ENCODE assay signal across 8 cellular contexts in genomic region chr19:47778954-47779351, GRCh38. TPM values are rescaled to one million over a fixed set of nuclear protein-coding genes. Genes with fewer than 3 reads are reported as not detected.
A peak's percentile ranks its signal among the peaks of the same experiment; 100 is the strongest.
DNase-seq lines count a peak whose midpoint lies in the region; ATAC-seq, FAIRE-seq and TF ChIP-seq lines count a peak whose summit lies in the region.

No MANE protein-coding gene starts in this region.

- H4K20me1 ChIP-seq in DND-41 (ENCODE audit: insufficient read depth, low read length), result peaks cover 7% of the 10 kb centered on the region

- no peaks in the 10 kb centered on the region for H3K27me3 Mint-ChIP-seq in stimulated activated naive CD8-positive, alpha-beta T cell treated with anti-CD3 and anti-CD28 coated beads, Interleukin-15, amount 100 ng/mL, for 72 hours

- peak overlapping the region; percentile 100 for H2AFZ ChIP-seq in DND-41 (ENCODE audit: low read depth, low read length)

- peak overlapping the region; percentile 70 for H3K9ac ChIP-seq in DND-41 (ENCODE audit: low read depth, low read length)

- H3K27me3 ChIP-seq in DND-41 (ENCODE audit: insufficient read depth, low read length, poor library complexity), result no peaks in the 10 kb centered on the region
- H3K27me3 ChIP-seq in bronchial epithelial cell (ENCODE audit: control insufficient read depth, insufficient read depth, low read length), result no peaks in the 10 kb centered on the region

- H3K36me3 ChIP-seq in DND-41 (ENCODE audit: insufficient read depth, low read length) (peaks cover 12% of the 10 kb centered on the region), bronchial epithelial cell (ENCODE audit: control insufficient read depth, insufficient read depth, low read length) (peaks cover 14% of the 10 kb centered on the region)

- FAIRE-seq in bronchial epithelial cell (lab: Jason Lieb, UNC), result no peak

- ATAC-seq in DND-41 (ENCODE audit: insufficient read depth, low read depth) (no peak), HG03045 (IDR thresholded peaks at IDR 0.05; ENCODE audit: unreplicated experiment) (no peak)
- ATAC-seq in stimulated activated naive CD8-positive, alpha-beta T cell treated with anti-CD3 and anti-CD28 coated beads, Interleukin-15, amount 100 ng/mL, for 72 hours, result peak; percentile 14

- H3K27ac Mint-ChIP-seq in stimulated activated naive CD8-positive, alpha-beta T cell treated with anti-CD3 and anti-CD28 coated beads, Interleukin-15, amount 100 ng/mL, for 72 hours, result peak overlapping the region; percentile 98 to 99

- DNase-seq in DND-41, result no peak
- DNase-seq in NB4 (ENCODE audit: low read depth), result no peak
- DNase-seq in bronchial epithelial cell (ENCODE audit: low read depth), result no peak
- DNase-seq in left kidney (ENCODE audit: low read depth, low spot score), result peak; percentile 46
- peak in 1 of 2 donors; percentile 21 for DNase-seq in stimulated activated naive CD8-positive, alpha-beta T cell treated with anti-CD3 and anti-CD28 coated beads, Interleukin-15, amount 100 ng/mL, for 72 hours
- DNase-seq in islet precursor cell, result no peak
- DNase-seq in activated CD4-positive, CD25-positive, alpha-beta regulatory T cell treated with anti-CD3 and anti-CD28 coated beads, Interleukin-2, amount 50 U/mL, for 72 hours, result no peak

- no peaks in the 10 kb centered on the region for H3K9me3 Mint-ChIP-seq in stimulated activated naive CD8-positive, alpha-beta T cell treated with anti-CD3 and anti-CD28 coated beads, Interleukin-15, amount 100 ng/mL, for 72 hours

- no peaks in the 10 kb centered on the region for H3K9me3 ChIP-seq in DND-41 (ENCODE audit: insufficient read depth, low read length, severe bottlenecking)

- TF ChIP-seq CTCF in DND-41 (IDR thresholded peaks at IDR 0.05; ENCODE audit: borderline replicate concordance, extremely low read depth, low read length, poor library complexity, severe bottlenecking) (no peak), NB4 (IDR thresholded peaks at IDR 0.05; ENCODE audit: low read depth, low read length) (no peak), bronchial epithelial cell (IDR thresholded peaks at IDR 0.05; ENCODE audit: insufficient read depth, low read length, severe bottlenecking) (no peak)

- H3K4me1 ChIP-seq in DND-41 (ENCODE audit: insufficient read depth, low read length), result peaks cover 26% of the 10 kb centered on the region

- peak overlapping the region; percentile 89; the same call in 1 of the 2 replicates for H3K27ac ChIP-seq in DND-41 (ENCODE audit: low read length)

- no peak for TF ChIP-seq POLR2A in NB4 (IDR thresholded peaks at IDR 0.05; ENCODE audit: extremely low read depth, insufficient read length)

- peak overlapping the region; percentile 95 to 97 for H3K4me3 Mint-ChIP-seq in stimulated activated naive CD8-positive, alpha-beta T cell treated with anti-CD3 and anti-CD28 coated beads, Interleukin-15, amount 100 ng/mL, for 72 hours

- H3K4me1 Mint-ChIP-seq in stimulated activated naive CD8-positive, alpha-beta T cell treated with anti-CD3 and anti-CD28 coated beads, Interleukin-15, amount 100 ng/mL, for 72 hours, result peaks cover 37% of the 10 kb centered on the region

- H3K4me3 ChIP-seq in DND-41 (ENCODE audit: low read depth in 1 of 2, low read length in 2 of 2) (peak overlapping the region; percentile 67 to 85; a peak in 3 of 4 replicates), NB4 (ENCODE audit: low read depth, low read length) (peak overlapping the region; percentile 81), bronchial epithelial cell (ENCODE audit: low read depth, low read length) (peak overlapping the region; percentile 66)

- peaks cover 16% of the 10 kb centered on the region for H3K79me2 ChIP-seq in DND-41 (ENCODE audit: insufficient read depth, low read length)

- H3K4me2 ChIP-seq in DND-41 (ENCODE audit: insufficient read depth, low read length), result peak overlapping the region; percentile 88

RNA-seq across cellular contexts. Expression of gene SELENOW, which starts 0.5 kb away (rescaled TPM):
- total RNA-seq in bronchial epithelial cell, result 149 and 175 TPM in 2 replicates

RNA-seq across cellular contexts. Expression of gene TPRX1, which starts 25.4 kb away (rescaled TPM):
- not detected in 2 replicates for total RNA-seq in bronchial epithelial cell

RNA-seq across cellular contexts. Expression of gene NOP53, which starts 33.6 kb away (rescaled TPM):
- total RNA-seq in bronchial epithelial cell, result 112 and 121 TPM in 2 replicates

RNA-seq across cellular contexts. Expression of gene CRX, which starts 42.8 kb away (rescaled TPM):
- total RNA-seq in bronchial epithelial cell, result not detected in 2 replicates
